In the genomic region with DNA sequence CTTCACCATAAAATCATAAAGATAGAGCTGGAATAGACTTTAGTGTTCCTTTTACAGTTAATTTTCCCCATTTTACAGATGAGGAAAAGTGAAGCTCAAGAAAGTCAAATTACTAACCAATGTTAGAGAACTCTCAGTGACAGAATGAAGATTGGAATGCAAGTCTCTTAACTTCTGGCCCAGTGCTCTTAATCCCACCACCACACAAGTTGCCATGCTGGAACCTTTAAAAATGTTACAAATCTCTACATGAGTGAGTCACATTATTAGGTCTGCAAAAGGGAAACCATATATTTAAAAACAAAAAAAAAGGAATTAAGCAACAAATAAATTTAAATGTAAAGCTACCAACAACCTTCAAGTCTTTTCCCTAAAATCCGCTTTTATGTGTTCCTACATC, we compare ENCODE assay signal across 15 cellular contexts. TPM values are rescaled to one million over a fixed set of nuclear protein-coding genes. Genes with fewer than 3 reads are reported as not detected.
DNase-seq lines count a peak whose midpoint lies in the region; ATAC-seq, FAIRE-seq and TF ChIP-seq lines count a peak whose summit lies in the region.
"Had no signal": no experiment of that assay in that cellular context is flagged by ENCODE, and none has a peak within 500 bp of the region (broad histone marks: within the 10 kb centered on the region; RNA-seq: fewer than 3 reads in every experiment).

No MANE protein-coding gene starts in this region.

- H3K27me3 Mint-ChIP-seq in astrocyte (ENCODE audit: low read depth, unreplicated experiment) (no peaks in the 10 kb centered on the region), glutamatergic neuron (ENCODE audit: unreplicated experiment) (peaks cover 6% of the 10 kb centered on the region)

- TF ChIP-seq CTCF in astrocyte (IDR thresholded peaks at IDR 0.05; ENCODE audit: insufficient read depth, low read depth, low read length) (no peak), glutamatergic neuron (IDR thresholded peaks at IDR 0.05; ENCODE audit: partially characterized antibody, unreplicated experiment) (no peak), prostate gland (IDR thresholded peaks at IDR 0.05) (no peak)

- H3K36me3 Mint-ChIP-seq in astrocyte (ENCODE audit: low read depth, unreplicated experiment) (no peaks in the 10 kb centered on the region), glutamatergic neuron (ENCODE audit: unreplicated experiment) (no peaks in the 10 kb centered on the region)
- H3K36me3 Mint-ChIP-seq: CD8-positive, alpha-beta T cell had no signal

- no peak overlapping the region for H3K9ac ChIP-seq in astrocyte (ENCODE audit: low read length)
- peak overlapping the region in 2 of 3 donors; percentile 40 to 44 for H3K9ac ChIP-seq in skeletal muscle tissue (ENCODE audit: low read depth in 1 of 3, low read length in 3 of 3)

- H3K9me3 Mint-ChIP-seq in astrocyte (ENCODE audit: unreplicated experiment) (no peaks in the 10 kb centered on the region), glutamatergic neuron (ENCODE audit: unreplicated experiment) (peaks cover 9% of the 10 kb centered on the region)
- H3K9me3 Mint-ChIP-seq: CD8-positive, alpha-beta T cell had no signal

- peak overlapping the region; percentile 2 for H3K4me3 ChIP-seq in astrocyte (ENCODE audit: insufficient read depth, low read depth, low read length)
- H3K4me3 ChIP-seq in skeletal muscle tissue (ENCODE audit: low read length in 3 of 3), result no peak overlapping the region
- no peak overlapping the region for H3K4me3 ChIP-seq in prostate gland

- no peak for ATAC-seq in GM19324 (IDR thresholded peaks at IDR 0.05; ENCODE audit: low FRiP score, unreplicated experiment)
- ATAC-seq in HG02798 (IDR thresholded peaks at IDR 0.05; ENCODE audit: poor library complexity, unreplicated experiment), result no peak
- ATAC-seq: CD8-positive, alpha-beta T cell had no signal

- H3K27ac Mint-ChIP-seq in astrocyte (ENCODE audit: unreplicated experiment) (peak overlapping the region; percentile 59), glutamatergic neuron (ENCODE audit: unreplicated experiment) (no peak overlapping the region)
- H3K27ac Mint-ChIP-seq: CD8-positive, alpha-beta T cell had no signal

- TF ChIP-seq POLR2A in prostate gland (IDR thresholded peaks at IDR 0.05), result no peak

- intact Hi-C loops in prostate gland (cut with DNase I), result loop anchor here (5.0 kb wide), 1 partner anchor 42 kb away; the partner anchor contains the start of gene DUSP19

- H3K9me3 ChIP-seq in astrocyte (ENCODE audit: insufficient read depth, low read depth, low read length), result no peaks in the 10 kb centered on the region
- no peaks in the 10 kb centered on the region for H3K9me3 ChIP-seq in skeletal muscle tissue (ENCODE audit: control insufficient read depth in 3 of 3, low read length in 3 of 3)
- H3K9me3 ChIP-seq in prostate gland, result no peaks in the 10 kb centered on the region
- H3K9me3 ChIP-seq: stomach had no signal

- H3K4me1 ChIP-seq in astrocyte (ENCODE audit: insufficient read depth, low read length) (peaks cover 22% of the 10 kb centered on the region), skeletal muscle tissue (ENCODE audit: control insufficient read depth in 3 of 3, insufficient read depth in 3 of 3, low read length in 3 of 3) (peaks cover 22 to 51% (median 39%) of the 10 kb centered on the region in 3 donors), prostate gland (replicated peaks) (peaks cover 9% of the 10 kb centered on the region)

- H3K4me2 ChIP-seq in astrocyte (ENCODE audit: low read length), result peak overlapping the region; percentile 90

- peak overlapping the region; percentile 96 for H3K4me3 Mint-ChIP-seq in astrocyte (ENCODE audit: unreplicated experiment)
- H3K4me3 Mint-ChIP-seq in glutamatergic neuron (ENCODE audit: unreplicated experiment), result peak overlapping the region; percentile 84
- H3K4me3 Mint-ChIP-seq: CD8-positive, alpha-beta T cell had no signal

- no peak overlapping the region for H2AFZ ChIP-seq in astrocyte (ENCODE audit: low read depth, low read length)

- DNase-seq in HCEC 1CT, result peak; percentile 61
- DNase-seq in astrocyte (ENCODE audit: low read depth), result peak; percentile 74
- no peak for DNase-seq in glutamatergic neuron
- DNase-seq in prostate gland (ENCODE audit: low spot score), result no peak
- no peak for DNase-seq in cerebellar cortex (ENCODE audit: low spot score)
- DNase-seq: activated CD4-positive, alpha-beta T cell treated with anti-CD3 and anti-CD28 coated beads for 1 hour; CD8-positive, alpha-beta T cell; cerebellar nuclear complex; NCI-H1417 treated with DMSO at 0.1 percent for 48 hours; posterior cingulate gyrus; stomach; SW 1271 had no signal

- no peak for FAIRE-seq in astrocyte (lab: Jason Lieb, UNC)

- H3K4me1 Mint-ChIP-seq in astrocyte (ENCODE audit: low read depth, unreplicated experiment), result peaks cover 22% of the 10 kb centered on the region
- H3K4me1 Mint-ChIP-seq in glutamatergic neuron (ENCODE audit: low read depth, unreplicated experiment), result peaks cover 27% of the 10 kb centered on the region

- H3K27me3 ChIP-seq in astrocyte (ENCODE audit: insufficient read depth, low read length), result no peaks in the 10 kb centered on the region
- no peaks in the 10 kb centered on the region for H3K27me3 ChIP-seq in skeletal muscle tissue (ENCODE audit: control insufficient read depth in 3 of 3, insufficient read depth in 3 of 3, low read length in 3 of 3)
- H3K27me3 ChIP-seq in prostate gland (replicated peaks; ENCODE audit: insufficient read depth), result no peaks in the 10 kb centered on the region

- WGBS in prostate gland, result 96% methylated on average over 1 of the region's 1 CpG

- H3K27ac ChIP-seq in astrocyte (ENCODE audit: low read depth, low read length) (peak overlapping the region; percentile 93), skeletal muscle tissue (ENCODE audit: low read depth, low read length) (no peak overlapping the region), prostate gland (no peak overlapping the region)

- H4K20me1 ChIP-seq in astrocyte (ENCODE audit: insufficient read depth, low read length), result peaks cover 72% of the 10 kb centered on the region

- no peaks in the 10 kb centered on the region for H3K36me3 ChIP-seq in astrocyte (ENCODE audit: insufficient read depth, low read length)
- H3K36me3 ChIP-seq in skeletal muscle tissue (ENCODE audit: control insufficient read depth in 3 of 3, insufficient read depth in 3 of 3, low read length in 3 of 3), result no peaks in the 10 kb centered on the region
- H3K36me3 ChIP-seq in prostate gland, result no peaks in the 10 kb centered on the region
- H3K36me3 ChIP-seq: stomach had no signal

- peaks cover 82% of the 10 kb centered on the region for H3K79me2 ChIP-seq in astrocyte (ENCODE audit: insufficient read depth, low read length)

RNA-seq across cellular contexts. Expression of gene NCKAP1, which starts 3.5 kb away (rescaled TPM):
- total RNA-seq in astrocyte, result 164 and 167 TPM in 2 replicates
- 116 TPM for total RNA-seq in glutamatergic neuron (ENCODE audit: unreplicated experiment)
- 83.0 TPM for total RNA-seq in skeletal muscle tissue
- 100 to 1,000 TPM in 1 of 2 donors, 10 to 100 TPM in 1; 81.7 to 116 TPM for total RNA-seq in prostate gland

RNA-seq across cellular contexts. Expression of gene DUSP19, which starts 43.7 kb away (rescaled TPM):
- total RNA-seq in astrocyte, result 3.1 and 3.7 TPM in 2 replicates
- 1.6 TPM for total RNA-seq in glutamatergic neuron (ENCODE audit: unreplicated experiment)
- total RNA-seq in skeletal muscle tissue, result 2.1 TPM
- total RNA-seq in prostate gland, result 1 to 10 TPM; 2.1 to 2.5 TPM

Comparison
In these comparisons a context has a peak if more than half of its experiments do, and no peak if none do; other contexts are left out.
1. DNase-seq: peak in HCEC 1CT (single experiment) and astrocyte (single experiment); none in glutamatergic neuron (single experiment), prostate gland (single experiment) and cerebellar cortex (single experiment).